In genomic region chr6:16901777-16902176, GRCh38 we compare ENCODE assay signal across 12 cellular contexts.
DNase-seq lines count a peak whose midpoint lies in the region; ATAC-seq and TF ChIP-seq lines count a peak whose summit lies in the region.
"Had no signal": no experiment of that assay in that cellular context is flagged by ENCODE, and none has a peak within 500 bp of the region (broad histone marks: within the 10 kb centered on the region; RNA-seq: fewer than 3 reads in every experiment).

No MANE protein-coding gene starts in this region.

- no peak for TF ChIP-seq POLR2A in heart left ventricle (IDR thresholded peaks at IDR 0.05)
- no peak for TF ChIP-seq POLR2A in testis (IDR thresholded peaks at IDR 0.05)

- H3K4me1 ChIP-seq in HAP-1 (peaks cover 19% of the 10 kb centered on the region), heart left ventricle (peaks cover 0 to 27% (median 0%) of the 10 kb centered on the region in 12 donors), testis (no peaks in the 10 kb centered on the region)
- H3K4me1 ChIP-seq: parathyroid adenoma had no signal

- H3K4me3 ChIP-seq in HAP-1 (no peak overlapping the region), heart left ventricle (no peak overlapping the region), testis (no peak overlapping the region)
- H3K4me3 ChIP-seq: cardiac muscle cell had no signal

- 6 to 24% (median 13%) methylated on average over 3 of the region's 3 CpGs for WGBS in heart left ventricle, 4 donors
- 38 to 45% methylated on average over 3 of the region's 3 CpGs for WGBS in testis, 2 donors

- H3K9me3 ChIP-seq in HAP-1: no peaks in the 10 kb centered on the region
- H3K9me3 ChIP-seq in heart left ventricle: no peaks in the 10 kb centered on the region
- H3K9me3 ChIP-seq in testis: no peaks in the 10 kb centered on the region

- ATAC-seq in heart left ventricle: peak in 2 of 4 donors; percentile 75 to 80

- in situ Hi-C loops in HAP-1 (cut with MboI; ENCODE audit: low sequenced_read_pairs) (no loop called here), GM13976 (cut with MboI; ENCODE audit: low sequenced_read_pairs, unreplicated experiment) (no loop called here), KBM-7 (cut with MboI; ENCODE audit: low pct_unique_long_range_greater_than_20kb, low sequenced_read_pairs) (no loop called here)

- intact Hi-C loops in heart left ventricle (cut with DNase I) (no loop called here), testis (cut with DNase I; ENCODE audit: low total_unique reads) (no loop called here)

- TF ChIP-seq CTCF in VCaP (conservative IDR thresholded peaks at IDR 0.05): no peak
- TF ChIP-seq CTCF in heart left ventricle (IDR thresholded peaks at IDR 0.05): no peak
- TF ChIP-seq CTCF in testis (IDR thresholded peaks at IDR 0.05): no peak
- no peak for TF ChIP-seq CTCF in GM13976 (IDR thresholded peaks at IDR 0.05; ENCODE audit: borderline replicate concordance, control extremely low read depth, extremely low read depth, insufficient read depth, missing control alignments)

- peaks cover 2% of the 10 kb centered on the region; the same call in 1 of the 2 replicates for H3K27me3 ChIP-seq in HAP-1 (ENCODE audit: low read depth)
- H3K27me3 ChIP-seq in heart left ventricle: no peaks in the 10 kb centered on the region
- no peaks in the 10 kb centered on the region for H3K27me3 ChIP-seq in testis
- H3K27me3 ChIP-seq: cardiac muscle cell had no signal

- no peaks in the 10 kb centered on the region for H3K36me3 ChIP-seq in HAP-1 (replicated peaks)
- no peaks in the 10 kb centered on the region for H3K36me3 ChIP-seq in heart left ventricle
- H3K36me3 ChIP-seq in testis (ENCODE audit: low read depth, missing control alignments): no peaks in the 10 kb centered on the region
- H3K36me3 ChIP-seq: cardiac muscle cell had no signal

- H3K27ac ChIP-seq in VCaP: peak overlapping the region; percentile 51
- H3K27ac ChIP-seq in heart left ventricle: no peak overlapping the region
- no peak overlapping the region for H3K27ac ChIP-seq in testis
- H3K27ac ChIP-seq: cardiac muscle cell, parathyroid adenoma had no signal

- DNase-seq in HAP-1 (ENCODE audit: low spot score in 2 of 2) (peak; percentile 52 to 67), heart left ventricle (peak; percentile 22 to 69 (median 42)), testis (peak; percentile 35), GM13976 (ENCODE audit: low spot score) (no peak), hepatic stellate cell (ENCODE audit: low spot score) (no peak), KBM-7 (no peak)
- DNase-seq in activated T-cell treated with anti-CD3 and anti-CD28 coated beads, Interleukin-2, amount 50 U/mL, for 1 hour: no peak
- DNase-seq: activated CD4-positive, alpha-beta memory T cell treated with anti-CD3 and anti-CD28 coated beads for 36 hours; SHP77 had no signal

Comparison
In these comparisons a context has a peak if more than half of its experiments do, and no peak if none do; other contexts are left out.
1. DNase-seq: peak in HAP-1 (2 of 2), heart left ventricle (5 of 5) and testis (single experiment); none in GM13976 (single experiment), activated T-cell treated with anti-CD3 and anti-CD28 coated beads, Interleukin-2, amount 50 U/mL, for 1 hour (single experiment), hepatic stellate cell (single experiment) and KBM-7 (single experiment).